ENCODE assay signal across 1 cellular context in genomic region chr11:117226388-117227385, GRCh38.
TF ChIP-seq lines count a peak whose summit lies in the region.

No MANE protein-coding gene starts in this region.

TF ChIP-seq in GM23338, 12 proteins besides CTCF, POLR2A, EP300 and RAD21 (continued from another document):
- TF ChIP-seq ZNF462 (CRISPR knock-in tag; IDR thresholded peaks at IDR 0.05) = no peak
- TF ChIP-seq EZH2phosphoT487 (IDR thresholded peaks at IDR 0.05; ENCODE audit: unreplicated experiment) = no peak
- no peak for TF ChIP-seq EZH2 (IDR thresholded peaks at IDR 0.05; ENCODE audit: low read depth, unreplicated experiment)
- no peak for TF ChIP-seq NANOG (IDR thresholded peaks at IDR 0.05; ENCODE audit: borderline replicate concordance)
- no peak for TF ChIP-seq REST (IDR thresholded peaks at IDR 0.05; ENCODE audit: unreplicated experiment)
- TF ChIP-seq ETS1 (IDR thresholded peaks at IDR 0.05) = no peak
- no peak for TF ChIP-seq STAT1 (IDR thresholded peaks at IDR 0.05; ENCODE audit: unreplicated experiment)
- TF ChIP-seq ZNF331 (CRISPR knock-in tag; IDR thresholded peaks at IDR 0.05; ENCODE audit: low read depth) = no peak
TF ChIP-seq in GM23338: peak in this region for 0.
